20 cellular contexts compared by ENCODE assay signal in genomic region chr13:40792284-40793051, GRCh38. TPM values are rescaled to one million over a fixed set of nuclear protein-coding genes. Genes with fewer than 3 reads are reported as not detected.
DNase-seq lines count a peak whose midpoint lies in the region; ATAC-seq lines count a peak whose summit lies in the region.
"Had no signal": no experiment of that assay in that cellular context is flagged by ENCODE, and none has a peak within 500 bp of the region (broad histone marks: within the 10 kb centered on the region; RNA-seq: fewer than 3 reads in every experiment).

No MANE protein-coding gene starts in this region.

- no peaks in the 10 kb centered on the region for H3K9me3 Mint-ChIP-seq in activated naive CD4-positive, alpha-beta T cell treated with anti-CD3 and anti-CD28 coated beads, Interleukin-2, amount 10 ng/mL, durations not matched to agents 7 days and 5 days
- H3K9me3 Mint-ChIP-seq: activated T-helper 2 cell treated with anti-CD3 and anti-CD28 coated beads, Interferon-gamma antibody, Interleukin-2, Interleukin-4, amounts not matched to agents 10 μg/mL and 5 μg/mL and 100 μg/mL, durations not matched to agents 14 hours and 24 hours and 36 hours had no signal

- peak; percentile 40 for ATAC-seq in GM21723 (IDR thresholded peaks at IDR 0.05; ENCODE audit: unreplicated experiment)
- no peak for ATAC-seq in T-helper 17 cell
- ATAC-seq: upper lobe of right lung had no signal

- intact Hi-C loops in posterior vena cava (cut with DNase I) = no loop called here

- peak overlapping the region; percentile 69 for H3K27ac Mint-ChIP-seq in activated naive CD4-positive, alpha-beta T cell treated with anti-CD3 and anti-CD28 coated beads, Interleukin-2, amount 10 ng/mL, durations not matched to agents 7 days and 5 days
- H3K27ac Mint-ChIP-seq in T-helper 17 cell = peak overlapping the region; percentile 34
- H3K27ac Mint-ChIP-seq: activated T-helper 2 cell treated with anti-CD3 and anti-CD28 coated beads, Interferon-gamma antibody, Interleukin-2, Interleukin-4, amounts not matched to agents 10 μg/mL and 5 μg/mL and 100 μg/mL, durations not matched to agents 14 hours and 24 hours and 36 hours had no signal

- peaks cover 24% of the 10 kb centered on the region for H3K4me1 Mint-ChIP-seq in activated naive CD4-positive, alpha-beta T cell treated with anti-CD3 and anti-CD28 coated beads, Interleukin-2, amount 10 ng/mL, durations not matched to agents 7 days and 5 days
- peaks cover 9% of the 10 kb centered on the region for H3K4me1 Mint-ChIP-seq in T-helper 17 cell

- CTCF ChIA-PET in activated naive CD4-positive, alpha-beta T cell treated with anti-CD3 and anti-CD28 coated beads, Interleukin-2, amount 10 ng/mL, durations not matched to agents 7 days and 5 days (lab: Charles Lee) = no interaction called here

- no peaks in the 10 kb centered on the region for H3K27me3 Mint-ChIP-seq in activated naive CD4-positive, alpha-beta T cell treated with anti-CD3 and anti-CD28 coated beads, Interleukin-2, amount 10 ng/mL, durations not matched to agents 7 days and 5 days
- no peaks in the 10 kb centered on the region for H3K27me3 Mint-ChIP-seq in T-helper 17 cell

- H3K4me3 Mint-ChIP-seq in activated naive CD4-positive, alpha-beta T cell treated with anti-CD3 and anti-CD28 coated beads, Interleukin-2, amount 10 ng/mL, durations not matched to agents 7 days and 5 days = no peak overlapping the region
- no peak overlapping the region for H3K4me3 Mint-ChIP-seq in T-helper 17 cell

- peaks cover 5% of the 10 kb centered on the region for H3K36me3 Mint-ChIP-seq in activated naive CD4-positive, alpha-beta T cell treated with anti-CD3 and anti-CD28 coated beads, Interleukin-2, amount 10 ng/mL, durations not matched to agents 7 days and 5 days
- H3K36me3 Mint-ChIP-seq in T-helper 17 cell (ENCODE audit: low read depth) = peaks cover 2% of the 10 kb centered on the region

- no peaks in the 10 kb centered on the region for H3K9me3 ChIP-seq in T-helper 17 cell (ENCODE audit: control insufficient read depth, low read length, poor library complexity, severe bottlenecking)
- H3K9me3 ChIP-seq: Caco-2, upper lobe of right lung had no signal

- DNase-seq in activated naive CD4-positive, alpha-beta T cell treated with anti-CD3 and anti-CD28 coated beads, Interleukin-2, amount 10 ng/mL, durations not matched to agents 7 days and 5 days = no peak
- DNase-seq in activated naive CD4-positive, alpha-beta T cell treated with anti-CD3 and anti-CD28 coated beads, Interleukin-2, amount 50 U/mL, for 16 hours = no peak
- no peak for DNase-seq in T-helper 17 cell
- DNase-seq in H4 (ENCODE audit: low spot score) = no peak
- no peak for DNase-seq in NCI-H446 (lab: John Stamatoyannopoulos, UW)
- no peak for DNase-seq in posterior vena cava (ENCODE audit: low spot score)
- DNase-seq in stimulated activated CD4-positive, alpha-beta T cell treated with anti-CD3 and anti-CD28 coated beads, Interleukin-1b, Interleukin-23, amount 100 ng/mL, for 48 hours = no peak
- DNase-seq: ACHN; activated CD4-positive, alpha-beta T cell treated with anti-CD3 and anti-CD28 coated beads, Interleukin-2, amount 50 U/mL, for 4 hours; aorta; Caco-2; foreskin melanocyte; KBM-7; NCI-H1417 treated with DMSO at 0.1 percent for 48 hours; NCI-H345; SIG-M5; stimulated activated naive CD4-positive, alpha-beta T cell; upper lobe of right lung had no signal

RNA-seq across cellular contexts. Expression of gene SLC25A15, which starts 3.1 kb away (rescaled TPM):
- total RNA-seq in T-helper 17 cell (1 to 10 TPM; 3.7 to 5.1 TPM), posterior vena cava (1 to 10 TPM; 3.8 to 7.0 TPM)
- total RNA-seq in H4 (2014; rRNA removed; shearing (Covaris generic)) = 13.7 and 16.5 TPM in 2 replicates

RNA-seq across cellular contexts. Expression of gene MRPS31, which starts 21.5 kb away (rescaled TPM):
- total RNA-seq in T-helper 17 cell (10 to 100 TPM; 13.0 to 15.8 TPM), posterior vena cava (10 to 100 TPM; 14.9 to 16.8 TPM)
- 10.3 and 12.8 TPM in 2 replicates for total RNA-seq in H4 (2014; rRNA removed; shearing (Covaris generic))
